17 cellular contexts compared by ENCODE assay signal in genomic region chr5:134046801-134047707, GRCh38. TPM values are rescaled to one million over a fixed set of nuclear protein-coding genes. Genes with fewer than 3 reads are reported as not detected.
A peak's percentile ranks its signal among the peaks of the same experiment; 100 is the strongest.
DNase-seq lines count a peak whose midpoint lies in the region; ATAC-seq, FAIRE-seq and TF ChIP-seq lines count a peak whose summit lies in the region.
"Had no signal": no experiment of that assay in that cellular context is flagged by ENCODE, and none has a peak within 500 bp of the region (broad histone marks: within the 10 kb centered on the region; RNA-seq: fewer than 3 reads in every experiment).

No MANE protein-coding gene starts in this region.

- H3K27ac ChIP-seq in HEK293 (ENCODE audit: extremely low read depth, low read depth, low read length) (no peak overlapping the region), Panc1 (ENCODE audit: low read length) (0 out of 2 replicates have a peak overlapping the region, but pooled peaks have one; percentile 31), iPS-20b (ENCODE audit: low read length) (peak overlapping the region; percentile 42)
- H3K27ac ChIP-seq: left lung had no signal

- no TSS peak for BruUV-seq in Panc1 (replicated peaks; lab: Mats Ljungman, UMichigan)

- H3K9me3 ChIP-seq in HEK293 (ENCODE audit: control insufficient read depth, insufficient read depth, low read depth, low read length) (no peaks in the 10 kb centered on the region), Panc1 (ENCODE audit: control insufficient read depth, insufficient read depth, low read depth, low read length) (no peaks in the 10 kb centered on the region), iPS-20b (ENCODE audit: insufficient read depth, low read depth, low read length) (no peaks in the 10 kb centered on the region)
- H3K9me3 ChIP-seq: left lung had no signal

- H3K36me3 ChIP-seq in HEK293 (ENCODE audit: control insufficient read depth in 2 of 2, insufficient read depth in 1 of 2, low read length in 2 of 2) (no peaks in the 10 kb centered on the region), Panc1 (ENCODE audit: control insufficient read depth, insufficient read depth, low read length) (no peaks in the 10 kb centered on the region), iPS-20b (ENCODE audit: insufficient read depth, low read depth, low read length) (no peaks in the 10 kb centered on the region)
- H3K36me3 ChIP-seq: left lung had no signal

- intact Hi-C loops in Panc1 (cut with micrococcal nuclease; ENCODE audit: unreplicated experiment): no loop called here

- CTCF ChIA-PET in HEK293 (lab: Yijun Ruan, JAX): interaction anchor here (0.6 to 1.1 kb wide), 2 partner anchors 156 to 540 kb away, joined by 3 read pairs; no protein-coding TSS in a partner anchor
- CTCF ChIA-PET in Panc1 (lab: Charles Lee): interaction anchor here (1.2 kb wide), 1 partner anchor 9 kb away, joined by 3 read pairs; no protein-coding TSS in a partner anchor

- no peak; the same call in 1 of the 2 replicates for ATAC-seq in Panc1
- no peak for ATAC-seq in HG02588 (IDR thresholded peaks at IDR 0.05; ENCODE audit: unreplicated experiment)
- ATAC-seq: CD8-positive, alpha-beta T cell; left lung; SK-N-SH treated with all-trans-retinoic acid at 6 μM for 48 hours; stimulated activated effector memory CD8-positive, alpha-beta T cell treated with anti-CD3 and anti-CD28 coated beads, Interleukin-12 subunit alpha, Interleukin-12 subunit beta, amount 100 ng/mL, for 72 hours had no signal

- in situ Hi-C loops in Panc1 (cut with HindIII; ENCODE audit: low pct_unique_long_range_greater_than_20kb, low sequenced_read_pairs): no loop called here

- DNase-seq in Panc1 (ENCODE audit: low read depth, low spot score) (no peak), retina (peak; percentile 54), D341Med (ENCODE audit: low spot score) (no peak), GM19239 (ENCODE audit: insufficient read length, low spot score) (no peak)
- DNase-seq: activated CD4-positive, alpha-beta memory T cell treated with anti-CD3 and anti-CD28 coated beads for 36 hours; CD8-positive, alpha-beta T cell; left lung; NCI-H1105; NCI-H2171; NCI-H524; T-helper 9 cell had no signal

- POLR2A ChIA-PET in HEK293 (lab: Yijun Ruan, JAX) (no interaction called here), Panc1 (lab: Charles Lee) (no interaction called here)

- no peak overlapping the region for H3K4me3 ChIP-seq in HEK293 (ENCODE audit: low read depth, low read length)
- H3K4me3 ChIP-seq in Panc1 (ENCODE audit: low read depth in 2 of 2, low read length in 2 of 2): no peak overlapping the region
- peak overlapping the region; percentile 13; the same call in 1 of the 2 replicates for H3K4me3 ChIP-seq in iPS-20b (ENCODE audit: low read length)
- H3K4me3 ChIP-seq: left lung had no signal

- no peak overlapping the region for H3K9ac ChIP-seq in iPS-20b (ENCODE audit: low read depth, low read length)

- FAIRE-seq in GM19239 (lab: Jason Lieb, UNC): no peak
- FAIRE-seq: GM12892 had no signal

- H3K27me3 ChIP-seq in Panc1 (ENCODE audit: control insufficient read depth, insufficient read depth, low read length) (no peaks in the 10 kb centered on the region), iPS-20b (ENCODE audit: insufficient read depth, low read length) (peaks cover 4% of the 10 kb centered on the region)
- H3K27me3 ChIP-seq: left lung had no signal

- TF ChIP-seq CTCF in HEK293 (tag by site-specific recombination; IDR thresholded peaks at IDR 0.05) (no peak), Panc1 (IDR thresholded peaks at IDR 0.05) (no peak)

- H3K4me1 ChIP-seq in HEK293 (ENCODE audit: control insufficient read depth, insufficient read depth, low read length): no peaks in the 10 kb centered on the region
- H3K4me1 ChIP-seq in Panc1 (ENCODE audit: control insufficient read depth, insufficient read depth, low read length): no peaks in the 10 kb centered on the region
- H3K4me1 ChIP-seq in iPS-20b (ENCODE audit: insufficient read depth, low read length): peaks cover 26% of the 10 kb centered on the region
- H3K4me1 ChIP-seq: left lung had no signal

TF ChIP-seq in HEK293, 187 proteins besides CTCF, POLR2A, EP300 and RAD21:
- TF ChIP-seq KLF7 (tag by site-specific recombination; IDR thresholded peaks at IDR 0.05; ENCODE audit: borderline replicate concordance) (no peak), ZIC2 (tag by site-specific recombination; IDR thresholded peaks at IDR 0.05) (peak; percentile 99)
TF ChIP-seq in HEK293: peak in this region for 1.

RNA-seq across cellular contexts. Expression of gene VDAC1, which starts 42.3 kb away (rescaled TPM):
- total RNA-seq in Panc1 (2021; ENCODE audit: unreplicated experiment): 395 TPM
- polyA plus RNA-seq in Panc1 (2012; ENCODE audit: insufficient read length): 502 TPM
